1 cellular context compared by ENCODE assay signal in genomic region chr1:111414756-111415155, GRCh38.
A peak's percentile ranks its signal among the peaks of the same experiment; 100 is the strongest.
TF ChIP-seq lines count a peak whose summit lies in the region.

No MANE protein-coding gene starts in this region.

TF ChIP-seq in HepG2, 621 proteins besides CTCF, POLR2A, EP300 and RAD21 (continued from another document):
- TF ChIP-seq KIAA2018 (CRISPR knock-in tag; IDR thresholded peaks at IDR 0.05; ENCODE audit: borderline replicate concordance) (no peak), RARA (CRISPR knock-in tag; IDR thresholded peaks at IDR 0.05) (peak; percentile 86), TAF1 (CRISPR knock-in tag; IDR thresholded peaks at IDR 0.05) (no peak), GATA4 (IDR thresholded peaks at IDR 0.05; ENCODE audit: borderline replicate concordance, low read depth) (no peak), ZNF746 (CRISPR knock-in tag; IDR thresholded peaks at IDR 0.05) (no peak), ZNF138 (CRISPR knock-in tag; IDR thresholded peaks at IDR 0.05; ENCODE audit: low read depth) (no peak), IRF1 (CRISPR knock-in tag; IDR thresholded peaks at IDR 0.05; ENCODE audit: low read depth) (no peak), ZNF572 (CRISPR knock-in tag; IDR thresholded peaks at IDR 0.05) (no peak), ZNF879 (CRISPR knock-in tag; IDR thresholded peaks at IDR 0.05) (no peak), CHCHD3 (CRISPR knock-in tag; IDR thresholded peaks at IDR 0.05) (no peak), ZNF142 (CRISPR knock-in tag; IDR thresholded peaks at IDR 0.05) (no peak), CBX2 (IDR thresholded peaks at IDR 0.05; ENCODE audit: low read depth, low read length) (no peak), CBX2 (CRISPR knock-in tag; IDR thresholded peaks at IDR 0.05; ENCODE audit: low read depth) (no peak), FOXC1 (CRISPR knock-in tag; IDR thresholded peaks at IDR 0.05; ENCODE audit: borderline replicate concordance) (no peak), CREB1 (IDR thresholded peaks at IDR 0.05) (0 out of 2 replicates have a peak, but pooled peaks have one; percentile 14), CREB1 (CRISPR knock-in tag; IDR thresholded peaks at IDR 0.05) (no peak), ZBTB14 (CRISPR knock-in tag; IDR thresholded peaks at IDR 0.05) (no peak), ZNF34 (CRISPR knock-in tag; IDR thresholded peaks at IDR 0.05; ENCODE audit: borderline replicate concordance) (no peak), KLF13 (CRISPR knock-in tag; IDR thresholded peaks at IDR 0.05) (no peak), EZH2 (conservative IDR thresholded peaks at IDR 0.05; ENCODE audit: low read depth, low read length) (no peak), ZNF547 (CRISPR knock-in tag; IDR thresholded peaks at IDR 0.05) (no peak), ZBTB8A (CRISPR knock-in tag; IDR thresholded peaks at IDR 0.05; ENCODE audit: borderline replicate concordance, low read depth) (no peak), HMGXB4 (CRISPR knock-in tag; IDR thresholded peaks at IDR 0.05; ENCODE audit: borderline replicate concordance in 1 of 2, low read depth in 1 of 2) (no peak), TIGD3 (CRISPR knock-in tag; IDR thresholded peaks at IDR 0.05; ENCODE audit: borderline replicate concordance) (no peak), NR2F6 (IDR thresholded peaks at IDR 0.05) (peak; percentile 86), NR2F6 (CRISPR knock-in tag; IDR thresholded peaks at IDR 0.05) (peak; percentile 39; the same call in 1 of the 2 replicates), TCF12 (IDR thresholded peaks at IDR 0.05) (no peak), TCF12 (CRISPR knock-in tag; IDR thresholded peaks at IDR 0.05) (no peak), ZNF232 (CRISPR knock-in tag; IDR thresholded peaks at IDR 0.05; ENCODE audit: borderline replicate concordance) (no peak), MIER2 (CRISPR knock-in tag; IDR thresholded peaks at IDR 0.05) (no peak), ZNF737 (CRISPR knock-in tag; IDR thresholded peaks at IDR 0.05; ENCODE audit: borderline replicate concordance) (no peak), REPIN1 (CRISPR knock-in tag; IDR thresholded peaks at IDR 0.05; ENCODE audit: borderline replicate concordance, low read depth) (no peak), ZXDC (CRISPR knock-in tag; IDR thresholded peaks at IDR 0.05) (no peak), MXD4 (CRISPR knock-in tag; IDR thresholded peaks at IDR 0.05) (no peak)
